ENCODE assay signal across 11 cellular contexts in the genomic region with DNA sequence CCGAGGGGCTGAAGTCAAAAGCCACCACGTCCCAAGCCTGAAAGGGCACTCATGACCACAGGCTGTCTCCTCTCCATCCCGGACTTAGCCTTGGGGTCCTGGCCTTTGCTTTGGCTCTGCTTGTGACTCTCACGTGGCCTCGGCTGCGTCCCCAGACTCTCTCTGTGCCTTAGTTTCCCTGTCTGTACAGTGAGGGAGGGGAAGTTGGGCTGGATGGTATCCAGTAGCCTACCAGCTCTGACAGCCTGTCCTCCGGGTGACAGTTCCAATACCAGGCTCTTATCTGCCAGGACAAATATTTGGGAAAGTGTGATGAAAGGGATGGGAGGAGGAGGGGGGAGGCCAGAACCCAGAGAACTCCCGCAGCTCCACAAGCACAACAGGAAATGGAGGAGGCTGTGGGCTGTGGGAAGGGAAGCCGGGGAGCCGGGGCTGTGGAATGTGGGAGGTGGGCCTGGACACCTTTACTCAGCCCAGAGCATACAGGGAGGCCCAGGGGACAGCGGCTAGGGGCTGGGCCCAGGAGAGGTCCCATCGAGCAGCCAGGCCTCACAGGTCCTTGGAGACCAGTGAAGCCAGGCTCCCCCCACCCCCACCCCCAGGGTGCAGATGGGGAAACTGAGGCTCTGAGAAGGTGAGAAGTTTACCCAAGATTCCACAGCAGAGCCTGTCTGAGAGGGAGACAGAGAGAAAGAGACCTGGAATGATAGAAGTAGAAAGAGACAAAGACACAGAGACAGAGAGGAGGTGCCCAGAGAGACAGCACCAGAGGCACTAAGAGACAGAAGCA. TPM values are rescaled to one million over a fixed set of nuclear protein-coding genes. Genes with fewer than 3 reads are reported as not detected.
DNase-seq lines count a peak whose midpoint lies in the region; ATAC-seq and TF ChIP-seq lines count a peak whose summit lies in the region.
"Had no signal": no experiment of that assay in that cellular context is flagged by ENCODE, and none has a peak within 500 bp of the region (broad histone marks: within the 10 kb centered on the region; RNA-seq: fewer than 3 reads in every experiment).

No MANE protein-coding gene starts in this region.

- H3K27me3 ChIP-seq in aorta (ENCODE audit: control insufficient read depth in 1 of 2, insufficient read depth in 2 of 2, low read length in 1 of 2): no peaks in the 10 kb centered on the region

- peaks cover 6% of the 10 kb centered on the region for H3K36me3 Mint-ChIP-seq in activated CD8-positive, alpha-beta memory T cell treated with anti-CD3 and anti-CD28 coated beads, Interleukin-2, amount 10 ng/mL, durations not matched to agents 7 days and 5 days
- peaks cover 30% of the 10 kb centered on the region for H3K36me3 Mint-ChIP-seq in nephron (ENCODE audit: low read depth)

- peaks cover 10% of the 10 kb centered on the region for H3K4me1 Mint-ChIP-seq in activated CD8-positive, alpha-beta memory T cell treated with anti-CD3 and anti-CD28 coated beads, Interleukin-2, amount 10 ng/mL, durations not matched to agents 7 days and 5 days
- H3K4me1 Mint-ChIP-seq in nephron: peaks cover 73% of the 10 kb centered on the region

- peaks cover 2 to 5% of the 10 kb centered on the region in 2 donors for H3K4me1 ChIP-seq in aorta (ENCODE audit: control insufficient read depth in 1 of 2, insufficient read depth in 2 of 2, low read length in 2 of 2)

- CTCF ChIA-PET in activated CD8-positive, alpha-beta memory T cell treated with anti-CD3 and anti-CD28 coated beads, Interleukin-2, amount 10 ng/mL, durations not matched to agents 7 days and 5 days (lab: Charles Lee): interaction anchor here (0.8 to 3.0 kb wide), 4 partner anchors 10 to 289 kb away, joined by 3 to 12 read pairs (median 4); no protein-coding TSS in a partner anchor

- intact Hi-C loops in aorta (cut with DNase I): loop anchor here in 1 of 2 donors (5.0 kb wide), 1 partner anchor 885 kb away; a partner anchor contains a TSS

- no peak overlapping the region for H3K4me3 ChIP-seq in fibroblast of pulmonary artery (replicated peaks; ENCODE audit: low read depth, low read length)
- H3K4me3 ChIP-seq in aorta (ENCODE audit: low read length in 2 of 2): no peak overlapping the region

- TF ChIP-seq CTCF in fibroblast of pulmonary artery (IDR thresholded peaks at IDR 0.05; ENCODE audit: low read length, missing control alignments) (no peak), nephron (IDR thresholded peaks at IDR 0.05; ENCODE audit: unreplicated experiment in 3 of 3) (no peak)

- H3K9me3 Mint-ChIP-seq in activated CD8-positive, alpha-beta memory T cell treated with anti-CD3 and anti-CD28 coated beads, Interleukin-2, amount 10 ng/mL, durations not matched to agents 7 days and 5 days (ENCODE audit: low read depth): no peaks in the 10 kb centered on the region
- no peaks in the 10 kb centered on the region for H3K9me3 Mint-ChIP-seq in nephron

- peak overlapping the region; percentile 33 for H3K27ac Mint-ChIP-seq in activated CD8-positive, alpha-beta memory T cell treated with anti-CD3 and anti-CD28 coated beads, Interleukin-2, amount 10 ng/mL, durations not matched to agents 7 days and 5 days
- H3K27ac Mint-ChIP-seq in nephron: peak overlapping the region; percentile 97 to 99 (median 97)

- no peaks in the 10 kb centered on the region for H3K27me3 Mint-ChIP-seq in activated CD8-positive, alpha-beta memory T cell treated with anti-CD3 and anti-CD28 coated beads, Interleukin-2, amount 10 ng/mL, durations not matched to agents 7 days and 5 days
- H3K27me3 Mint-ChIP-seq in nephron (ENCODE audit: low read depth): no peaks in the 10 kb centered on the region

- WGBS in aorta, 2 donors: 7 to 8% methylated on average over 12 of the region's 12 CpGs

- no peak for ATAC-seq in activated CD8-positive, alpha-beta memory T cell treated with anti-CD3 and anti-CD28 coated beads, Interleukin-2, amount 10 ng/mL, durations not matched to agents 7 days and 5 days
- no peak for ATAC-seq in aorta (ENCODE audit: low FRiP score)
- ATAC-seq in HG03571 (IDR thresholded peaks at IDR 0.05; ENCODE audit: unreplicated experiment): no peak
- no peak for ATAC-seq in esophagus mucosa

- H3K9me3 ChIP-seq in aorta (ENCODE audit: control insufficient read depth, low read length): no peaks in the 10 kb centered on the region

- no peak overlapping the region for H3K4me3 Mint-ChIP-seq in activated CD8-positive, alpha-beta memory T cell treated with anti-CD3 and anti-CD28 coated beads, Interleukin-2, amount 10 ng/mL, durations not matched to agents 7 days and 5 days
- peak overlapping the region; percentile 37 to 67 (median 40) for H3K4me3 Mint-ChIP-seq in nephron

- peak overlapping the region; percentile 78 to 89 for H3K27ac ChIP-seq in aorta (ENCODE audit: low read depth in 1 of 2, low read length in 2 of 2)

- no peaks in the 10 kb centered on the region for H3K36me3 ChIP-seq in aorta (ENCODE audit: control insufficient read depth in 1 of 2, insufficient read depth in 2 of 2, low read length in 1 of 2)

- DNase-seq in activated CD8-positive, alpha-beta memory T cell treated with anti-CD3 and anti-CD28 coated beads, Interleukin-2, amount 10 ng/mL, durations not matched to agents 7 days and 5 days: no peak
- no peak for DNase-seq in activated CD8-positive, alpha-beta memory T cell treated with anti-CD3 and anti-CD28 coated beads, Interleukin-2, amount 50 U/mL, for 48 hours
- DNase-seq in fibroblast of pulmonary artery (ENCODE audit: low read depth) (peak; percentile 81), aorta (no peak), SIG-M5 (lab: John Stamatoyannopoulos, UW) (no peak)
- DNase-seq: ACHN, NCI-H446 treated with DMSO at 0.1 percent for 48 hours had no signal

RNA-seq across cellular contexts. Expression of a gene that starts 18.3 kb away (rescaled TPM):
- 10 to 100 TPM; 53.3 to 68.9 TPM for total RNA-seq in activated CD8-positive, alpha-beta memory T cell treated with anti-CD3 and anti-CD28 coated beads, Interleukin-2, amount 10 ng/mL, durations not matched to agents 7 days and 5 days
- total RNA-seq in aorta: 100 to 1,000 TPM; 217 to 360 TPM
- polyA plus RNA-seq in aorta: 100 to 1,000 TPM in 1 of 2 donors, 10 to 100 TPM in 1; 44.0 to 353 TPM
- total RNA-seq in esophagus mucosa: 11.5 TPM

RNA-seq across cellular contexts. Expression of a gene that starts 29.2 kb away (rescaled TPM):
- not detected for total RNA-seq in activated CD8-positive, alpha-beta memory T cell treated with anti-CD3 and anti-CD28 coated beads, Interleukin-2, amount 10 ng/mL, durations not matched to agents 7 days and 5 days
- total RNA-seq in aorta (not detected), esophagus mucosa (not detected)
- 10 to 100 TPM in 1 of 2 donors, under 1 TPM in 1; 0.69 to 30.2 TPM for polyA plus RNA-seq in aorta
- total RNA-seq: pulmonary artery endothelial cell had no signal

RNA-seq across cellular contexts. Expression of a gene that starts 51.0 kb away (rescaled TPM):
- total RNA-seq in activated CD8-positive, alpha-beta memory T cell treated with anti-CD3 and anti-CD28 coated beads, Interleukin-2, amount 10 ng/mL, durations not matched to agents 7 days and 5 days: under 1 TPM in 1 of 2 experiments, not detected in 1; 0.26 TPM
- total RNA-seq in aorta (100 to 1,000 TPM in 1 of 2 donors, 10 to 100 TPM in 1; 35.3 to 125 TPM), esophagus mucosa (2.7 TPM)
- 10 to 100 TPM in 1 of 2 donors, 1 to 10 TPM in 1; 3.4 to 15.0 TPM for polyA plus RNA-seq in aorta
- total RNA-seq: pulmonary artery endothelial cell had no signal

RNA-seq across cellular contexts. Expression of a gene that starts 52.5 kb away (rescaled TPM):
- not detected for total RNA-seq in activated CD8-positive, alpha-beta memory T cell treated with anti-CD3 and anti-CD28 coated beads, Interleukin-2, amount 10 ng/mL, durations not matched to agents 7 days and 5 days
- total RNA-seq in aorta (not detected), esophagus mucosa (not detected)
- polyA plus RNA-seq in aorta: under 1 TPM; 0.25 to 0.41 TPM
- total RNA-seq: pulmonary artery endothelial cell had no signal
